13 cellular contexts compared by ENCODE assay signal in genomic region chr1:85230305-85230977, GRCh38. TPM values are rescaled to one million over a fixed set of nuclear protein-coding genes. Genes with fewer than 3 reads are reported as not detected.
A peak's percentile ranks its signal among the peaks of the same experiment; 100 is the strongest.
DNase-seq lines count a peak whose midpoint lies in the region; ATAC-seq, FAIRE-seq and TF ChIP-seq lines count a peak whose summit lies in the region.
"Had no signal": no experiment of that assay in that cellular context is flagged by ENCODE, and none has a peak within 500 bp of the region (broad histone marks: within the 10 kb centered on the region; RNA-seq: fewer than 3 reads in every experiment).

No MANE protein-coding gene starts in this region.

- no peaks in the 10 kb centered on the region for H3K27me3 Mint-ChIP-seq in endodermal cell (ENCODE audit: insufficient read depth)

- H3K9ac ChIP-seq in endodermal cell (ENCODE audit: extremely low read depth, low read length, poor library complexity, severe bottlenecking), result no peak overlapping the region

- intact Hi-C loops in left ventricle myocardium inferior (cut with micrococcal nuclease) (no loop called here), left ventricle myocardium superior (cut with micrococcal nuclease) (no loop called here), upper lobe of right lung (cut with DNase I) (no loop called here), gastrocnemius medialis (cut with DNase I; ENCODE audit: low total_unique reads) (no loop called here)

- no peaks in the 10 kb centered on the region for H3K9me3 Mint-ChIP-seq in endodermal cell
- H3K9me3 Mint-ChIP-seq: activated B cell treated with CpG ODN at 0.5 μM for 24 hours, nephron had no signal

- no peak for FAIRE-seq in HTR-8/SVneo (lab: Jason Lieb, UNC)
- FAIRE-seq: D721Med had no signal

- no peak overlapping the region for H3K27ac Mint-ChIP-seq in endodermal cell
- H3K27ac Mint-ChIP-seq: activated B cell treated with CpG ODN at 0.5 μM for 24 hours, nephron had no signal

- TF ChIP-seq CTCF in left ventricle myocardium inferior (IDR thresholded peaks at IDR 0.05; ENCODE audit: borderline replicate concordance) (peak; percentile 26), endodermal cell (conservative IDR thresholded peaks at IDR 0.05) (peak; percentile 80), upper lobe of right lung (IDR thresholded peaks at IDR 0.05) (peak; percentile 18), gastrocnemius medialis (IDR thresholded peaks at IDR 0.05 in 4 of 5, conservative IDR thresholded peaks at IDR 0.05 in 1 of 5) (no peak)

- in situ Hi-C loops in gastrocnemius medialis (cut with MboI; ENCODE audit: low sequenced_read_pairs in 4 of 4), result loop anchor here in 1 of 4 donors (10.0 kb wide), 1 partner anchor 116 kb away; no protein-coding TSS in a partner anchor

- H3K4me1 Mint-ChIP-seq in endodermal cell, result peaks cover 11% of the 10 kb centered on the region
- H3K4me1 Mint-ChIP-seq: activated B cell treated with CpG ODN at 0.5 μM for 24 hours had no signal

- no peaks in the 10 kb centered on the region for H3K9me3 ChIP-seq in left ventricle myocardium inferior (replicated peaks)
- no peaks in the 10 kb centered on the region for H3K9me3 ChIP-seq in endodermal cell (ENCODE audit: control insufficient read depth, low read length)
- no peaks in the 10 kb centered on the region for H3K9me3 ChIP-seq in upper lobe of right lung
- no peaks in the 10 kb centered on the region for H3K9me3 ChIP-seq in gastrocnemius medialis
- H3K9me3 ChIP-seq: heart left ventricle had no signal

- TF ChIP-seq POLR2A in gastrocnemius medialis (IDR thresholded peaks at IDR 0.05), result no peak

- DNase-seq in left ventricle myocardium inferior, result no peak
- no peak for DNase-seq in left ventricle myocardium superior
- DNase-seq in NCI-H69 (lab: John Stamatoyannopoulos, UW), result peak; percentile 19
- peak; percentile 80 for DNase-seq in endodermal cell
- DNase-seq in upper lobe of right lung, result no peak
- DNase-seq in cerebellum (ENCODE audit: low spot score), result no peak
- no peak for DNase-seq in HTR-8/SVneo (ENCODE audit: insufficient read length, low spot score)
- DNase-seq in gastrocnemius medialis, result no peak
- DNase-seq: activated B cell treated with CpG ODN at 0.5 μM for 24 hours, heart left ventricle, NCI-H226 had no signal

- H3K36me3 ChIP-seq in left ventricle myocardium inferior (no peaks in the 10 kb centered on the region), endodermal cell (ENCODE audit: control insufficient read depth, insufficient read depth, low read length) (no peaks in the 10 kb centered on the region), upper lobe of right lung (no peaks in the 10 kb centered on the region), gastrocnemius medialis (no peaks in the 10 kb centered on the region)
- H3K36me3 ChIP-seq: heart left ventricle had no signal

- H3K4me1 ChIP-seq in left ventricle myocardium inferior, result peaks cover 17% of the 10 kb centered on the region
- H3K4me1 ChIP-seq in endodermal cell (ENCODE audit: control insufficient read depth, insufficient read depth, low read length), result peaks cover 2% of the 10 kb centered on the region
- H3K4me1 ChIP-seq in upper lobe of right lung, result peaks cover 5% of the 10 kb centered on the region
- peaks cover 0 to 5% of the 10 kb centered on the region in 2 donors for H3K4me1 ChIP-seq in gastrocnemius medialis

- 92 to 98% methylated on average over 5 to 8 of the region's 8 CpGs for whole genome bisulfite sequencing in endodermal cell (ENCODE audit: insufficient coverage in 1 of 2, insufficient read length in 1 of 2), 2 experiments

- H3K4me3 Mint-ChIP-seq in endodermal cell, result no peak overlapping the region
- H3K4me3 Mint-ChIP-seq: activated B cell treated with CpG ODN at 0.5 μM for 24 hours, nephron had no signal

- no peak overlapping the region for H3K4me3 ChIP-seq in left ventricle myocardium inferior
- H3K4me3 ChIP-seq in endodermal cell (ENCODE audit: low read length), result no peak overlapping the region
- no peak overlapping the region for H3K4me3 ChIP-seq in upper lobe of right lung
- no peak overlapping the region for H3K4me3 ChIP-seq in gastrocnemius medialis
- H3K4me3 ChIP-seq: heart left ventricle had no signal

- H3K27me3 ChIP-seq in left ventricle myocardium inferior (ENCODE audit: low read depth) (no peaks in the 10 kb centered on the region), endodermal cell (ENCODE audit: control insufficient read depth, insufficient read depth, low read length, poor library complexity, severe bottlenecking) (no peaks in the 10 kb centered on the region), upper lobe of right lung (no peaks in the 10 kb centered on the region), gastrocnemius medialis (no peaks in the 10 kb centered on the region)
- H3K27me3 ChIP-seq: heart left ventricle had no signal

- H3K36me3 Mint-ChIP-seq in endodermal cell (ENCODE audit: low read depth), result no peaks in the 10 kb centered on the region

- H3K27ac ChIP-seq in left ventricle myocardium inferior (replicated peaks) (peak overlapping the region; percentile 88), endodermal cell (ENCODE audit: low read depth, low read length) (no peak overlapping the region), upper lobe of right lung (no peak overlapping the region), gastrocnemius medialis (no peak overlapping the region)

- ATAC-seq in left ventricle myocardium superior (no peak), upper lobe of right lung (peak; percentile 61), gastrocnemius medialis (no peak)

RNA-seq across cellular contexts. Expression of gene C1orf52, which starts 29.0 kb away (rescaled TPM):
- total RNA-seq in left ventricle myocardium inferior (18.5 TPM), left ventricle myocardium superior (18.7 TPM), endodermal cell (10 to 100 TPM; 41.0 to 42.9 TPM), upper lobe of right lung (22.5 TPM), cerebellum (18.7 TPM), gastrocnemius medialis (10 to 100 TPM; 11.1 to 20.8 (median 16.5) TPM)
- polyA plus RNA-seq in endodermal cell (2013, experiment 1 of 2), result 41.1 TPM
- 41.1 TPM for polyA plus RNA-seq in endodermal cell (2013, experiment 2 of 2)

RNA-seq across cellular contexts. Expression of gene SYDE2, which starts 29.6 kb away (rescaled TPM):
- total RNA-seq in left ventricle myocardium inferior (21.4 TPM), left ventricle myocardium superior (23.0 TPM), endodermal cell (10 to 100 TPM; 11.0 to 14.1 TPM), upper lobe of right lung (23.8 TPM), cerebellum (2.1 TPM), gastrocnemius medialis (1 to 10 TPM; 3.8 to 7.2 (median 4.9) TPM)
- 5.3 TPM for polyA plus RNA-seq in endodermal cell (2013, experiment 1 of 2)
- 6.3 TPM for polyA plus RNA-seq in endodermal cell (2013, experiment 2 of 2)

RNA-seq across cellular contexts. Expression of gene BCL10, which starts 46.0 kb away (rescaled TPM):
- total RNA-seq in left ventricle myocardium inferior (7.8 TPM), left ventricle myocardium superior (8.4 TPM), endodermal cell (10 to 100 TPM; 21.3 to 22.6 TPM), upper lobe of right lung (25.9 TPM), cerebellum (23.9 TPM), gastrocnemius medialis (1 to 10 TPM; 4.3 to 6.4 (median 5.4) TPM)
- 14.9 TPM for polyA plus RNA-seq in endodermal cell (2013, experiment 1 of 2)
- polyA plus RNA-seq in endodermal cell (2013, experiment 2 of 2), result 17.3 TPM

Comparison
In these comparisons a context has a peak if more than half of its experiments do, and no peak if none do; other contexts are left out.
1. DNase-seq: peak in NCI-H69 (single experiment) and endodermal cell (single experiment); none in left ventricle myocardium inferior (single experiment), left ventricle myocardium superior (single experiment), upper lobe of right lung (single experiment), cerebellum (single experiment), HTR-8/SVneo (single experiment) and gastrocnemius medialis (0 of 2).
2. CTCF ChIP-seq: peak in left ventricle myocardium inferior (single experiment), endodermal cell (single experiment) and upper lobe of right lung (single experiment); none in gastrocnemius medialis (0 of 5).